Comparison of ENCODE assay signal across 16 cellular contexts in the genomic region with DNA sequence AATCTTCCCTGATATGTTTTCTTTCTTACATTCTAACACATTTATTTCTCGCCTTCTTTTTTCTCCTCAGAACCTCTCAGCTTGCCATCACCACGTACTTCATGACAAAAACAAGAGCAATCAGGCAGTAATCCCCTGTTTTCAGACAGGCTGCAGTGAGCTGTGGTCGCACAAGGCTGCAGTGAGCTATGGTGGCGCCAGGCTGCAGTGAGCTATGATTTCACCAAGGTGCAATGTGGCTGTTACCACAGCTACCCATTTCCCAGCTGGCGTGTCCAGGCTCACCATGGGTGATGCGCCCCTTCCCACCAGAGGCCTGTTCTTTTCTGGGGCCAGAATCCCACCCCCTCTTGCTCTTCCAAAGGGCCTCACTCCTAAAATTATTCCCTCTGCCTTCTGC. TPM values are rescaled to one million over a fixed set of nuclear protein-coding genes. Genes with fewer than 3 reads are reported as not detected.
DNase-seq lines count a peak whose midpoint lies in the region; ATAC-seq, FAIRE-seq and TF ChIP-seq lines count a peak whose summit lies in the region.
"Had no signal": no experiment of that assay in that cellular context is flagged by ENCODE, and none has a peak within 500 bp of the region (broad histone marks: within the 10 kb centered on the region; RNA-seq: fewer than 3 reads in every experiment).

No MANE protein-coding gene starts in this region.

- H3K36me3 ChIP-seq in H1 (ENCODE audit: control insufficient read depth in 2 of 4, insufficient read depth in 4 of 4, low read length in 3 of 4), result no peaks in the 10 kb centered on the region
- no peaks in the 10 kb centered on the region for H3K36me3 ChIP-seq in colonic mucosa
- H3K36me3 ChIP-seq: breast epithelium, uterus had no signal

- no peak overlapping the region for H3K23ac ChIP-seq in H1 (ENCODE audit: insufficient read length)

- no peaks in the 10 kb centered on the region for H3K4me1 ChIP-seq in H1 (replicated peaks in 1 of 4; ENCODE audit: control insufficient read depth in 3 of 4, insufficient read depth in 4 of 4, low read length in 3 of 4)
- no peaks in the 10 kb centered on the region for H3K4me1 ChIP-seq in colonic mucosa
- H3K4me1 ChIP-seq: uterus had no signal

- no peak overlapping the region for H4K5ac ChIP-seq in H1 (ENCODE audit: insufficient read length, low read depth, low read length)

- H3K14ac ChIP-seq in H1 (ENCODE audit: insufficient read length), result no peak overlapping the region

- H2BK12ac ChIP-seq in H1 (ENCODE audit: low read depth, low read length), result no peak overlapping the region

- TF ChIP-seq RAD21 in H1 (IDR thresholded peaks at IDR 0.05 in 1 of 2, conservative IDR thresholded peaks at IDR 0.05 in 1 of 2; ENCODE audit: low read depth in 2 of 2, low read length in 2 of 2), result no peak

- H3K9me3 ChIP-seq in H1 (ENCODE audit: insufficient read depth in 2 of 2, low read depth in 1 of 2, low read length in 1 of 2), result no peaks in the 10 kb centered on the region
- H3K9me3 ChIP-seq in colonic mucosa, result no peaks in the 10 kb centered on the region
- H3K9me3 ChIP-seq: breast epithelium, mucosa of descending colon, uterus had no signal

- no peak overlapping the region for H2BK20ac ChIP-seq in H1 (ENCODE audit: low read length)

- H3K9ac ChIP-seq in H1 (replicated peaks in 1 of 4; ENCODE audit: extremely low read depth in 1 of 4, low read depth in 3 of 4, low read length in 3 of 4), result no peak overlapping the region
- no peak overlapping the region for H3K9ac ChIP-seq in colonic mucosa (ENCODE audit: low read depth in 2 of 2, low read length in 2 of 2)

- H3K79me1 ChIP-seq in H1 (ENCODE audit: low read depth, low read length), result no peaks in the 10 kb centered on the region; the same call in 1 of the 2 replicates

- no peaks in the 10 kb centered on the region for H3K79me2 ChIP-seq in H1 (ENCODE audit: control insufficient read depth in 1 of 2, insufficient read depth in 2 of 2, low read length in 2 of 2)

- no peak overlapping the region for H2BK15ac ChIP-seq in H1 (ENCODE audit: low read length)

- no peak overlapping the region for H4K91ac ChIP-seq in H1 (replicated peaks; ENCODE audit: insufficient read length, low read length)

- H2BK5ac ChIP-seq in H1 (ENCODE audit: low read depth, low read length), result no peak overlapping the region

- POLR2A ChIA-PET in H1 (lab: Charles Lee; ENCODE audit: partially characterized antibody), result interaction anchor here (1.6 to 1.8 kb wide), 2 partner anchors 8 to 37 kb away, joined by 4 to 6 read pairs; partner anchors contain the start of genes ATRAID and SLC5A6

- TF ChIP-seq POLR2A in GM12892 (IDR thresholded peaks at IDR 0.05; ENCODE audit: low read depth, low read length), result no peak
- no peak for TF ChIP-seq POLR2A in H1 (IDR thresholded peaks at IDR 0.05; ENCODE audit: control extremely low read depth in 1 of 2, low read depth in 2 of 2, low read length in 2 of 2)

- H2AK5ac ChIP-seq in H1 (ENCODE audit: low read depth, low read length), result no peak overlapping the region

- H3K27me3 ChIP-seq in H1 (replicated peaks in 1 of 4; ENCODE audit: control insufficient read depth in 3 of 4, extremely low read depth in 1 of 4, insufficient read depth in 3 of 4, low read length in 3 of 4) (no peaks in the 10 kb centered on the region; a peak in 4 of 7 replicates), colonic mucosa (no peaks in the 10 kb centered on the region)
- H3K27me3 ChIP-seq: breast epithelium, uterus had no signal

- H2BK120ac ChIP-seq in H1 (replicated peaks; ENCODE audit: low read depth, low read length), result no peak overlapping the region

- H3K4ac ChIP-seq in H1 (replicated peaks; ENCODE audit: insufficient read length, low read depth, low read length), result no peak overlapping the region

- TF ChIP-seq EP300 in H1 (IDR thresholded peaks at IDR 0.05; ENCODE audit: borderline replicate concordance in 1 of 2, low read depth in 2 of 2, low read length in 2 of 2), result no peak

- no peak overlapping the region for H3K4me2 ChIP-seq in H1 (ENCODE audit: insufficient read depth in 1 of 2, low read depth in 2 of 2, low read length in 2 of 2)

- H4K8ac ChIP-seq in H1 (ENCODE audit: extremely low read depth, insufficient read depth, low read length), result no peak overlapping the region

- H3K4me3 ChIP-seq in H1 (ENCODE audit: extremely low read depth in 1 of 4, insufficient read depth in 2 of 4, low read depth in 3 of 4, low read length in 4 of 4) (no peak overlapping the region), colonic mucosa (no peak overlapping the region)
- H3K4me3 ChIP-seq: breast epithelium, mucosa of descending colon, uterus had no signal

- no peak overlapping the region for H3K56ac ChIP-seq in H1 (replicated peaks; ENCODE audit: insufficient read length, low read depth, low read length)

- H2AFZ ChIP-seq in H1 (ENCODE audit: low read length), result 0 out of 2 replicates have a peak overlapping the region, but pooled peaks have one; percentile 37

- CTCF ChIA-PET in H1 (lab: Charles Lee; ENCODE audit: partially characterized antibody), result interaction anchor here (0.9 to 5.0 kb wide), 8 partner anchors 10 to 108 kb away, joined by 3 to 26 read pairs (median 4); partner anchors contain the start of genes ABHD1, PREB and TRIM54

- WGBS in H1 (ENCODE audit: extremely low coverage in 1 of 2, insufficient coverage in 1 of 2, insufficient read length in 1 of 2, insufficient replicate concordance in 2 of 2, low coverage in 1 of 2, low lambda C conversion rate in 2 of 2, missing lambda C conversion rate in 1 of 2), 2 experiments, result 73 to 100% methylated on average over 1 to 6 of the region's 6 CpGs

- H3K27ac ChIP-seq in H1 (ENCODE audit: low read depth, low read length) (no peak overlapping the region), colonic mucosa (no peak overlapping the region)
- H3K27ac ChIP-seq: epithelial cell of prostate, uterus had no signal

- H3K23me2 ChIP-seq in H1 (ENCODE audit: low read depth, low read length), result no peaks in the 10 kb centered on the region; the same call in 1 of the 2 replicates

- H4K20me1 ChIP-seq in H1 (replicated peaks in 1 of 2; ENCODE audit: control insufficient read depth in 1 of 2, insufficient read depth in 2 of 2, low read length in 2 of 2), result no peaks in the 10 kb centered on the region

- no peak for ATAC-seq in HG02678 (IDR thresholded peaks at IDR 0.05; ENCODE audit: unreplicated experiment)
- ATAC-seq: activated CD8-positive, alpha-beta T cell treated with anti-CD3 and anti-CD28 coated beads for 36 hours; activated T-cell treated with anti-CD3 and anti-CD28 coated beads, Interleukin-2, amount 50 U/mL, for 72 hours; mucosa of descending colon had no signal

- no peak for TF ChIP-seq CTCF in H1 (IDR thresholded peaks at IDR 0.05; ENCODE audit: control extremely low read depth in 1 of 3, insufficient read depth in 1 of 3, low read depth in 1 of 3, low read length in 3 of 3)
- TF ChIP-seq CTCF in colonic mucosa (IDR thresholded peaks at IDR 0.05), result no peak

- DNase-seq in GM12892 (ENCODE audit: insufficient read length), result no peak
- peak; percentile 13 for DNase-seq in NCI-H69 (lab: John Stamatoyannopoulos, UW)
- no peak for DNase-seq in H1 (ENCODE audit: low read depth in 1 of 2, low spot score in 2 of 2)
- no peak for DNase-seq in colonic mucosa
- no peak for DNase-seq in glomerular visceral epithelial cell (ENCODE audit: extremely low spot score)
- DNase-seq: activated CD8-positive, alpha-beta T cell treated with anti-CD3 and anti-CD28 coated beads for 36 hours; activated T-cell treated with anti-CD3 and anti-CD28 coated beads, Interleukin-2, amount 50 U/mL, for 72 hours; DMS153; mucosa of descending colon; NCI-H1092; T-helper 1 cell; uterus had no signal

- FAIRE-seq in GM12892 (lab: Jason Lieb, UNC) (peak; percentile 46), H1 (lab: Jason Lieb, UNC) (no peak)
- FAIRE-seq: frontal cortex had no signal

- intact Hi-C loops in colonic mucosa (cut with DNase I), result no loop called here

- no peak overlapping the region for H3K18ac ChIP-seq in H1 (ENCODE audit: extremely low read depth, low read length)

RNA-seq across cellular contexts. Expression of gene TCF23, which starts 25.8 kb away (rescaled TPM):
- not detected for polyA plus RNA-seq in GM12892 (2012; ENCODE audit: missing spikeins)
- not detected in 2 replicates for total RNA-seq in H1 (2021; fragmentation: NEBNext Ultra II Directional; extraction: Animal tissue kit (Norgen Biotek cat#: 25700))
- polyA plus RNA-seq in H1 (2011; rRNA removed), result 0.02 TPM in 2 replicates
- 0.04 TPM for polyA plus RNA-seq in H1 (2011; cell fraction: cytosol; rRNA removed)
- polyA plus RNA-seq in H1 (2011; cell fraction: nucleus; rRNA removed), result 0.03 TPM
- polyA plus RNA-seq in H1 (2012, experiment 1 of 2), result 0.07 TPM in 1 of 4 replicates, not detected in the others
- polyA plus RNA-seq in H1 (2012, experiment 2 of 2), result not detected
- polyA plus RNA-seq in H1 (2013, experiment 1 of 2), result not detected
- under 0.01 TPM for polyA plus RNA-seq in H1 (2013, experiment 2 of 2)
- not detected in 2 replicates for polyA minus RNA-seq in H1 (2011; rRNA and poly(A)+ RNA removed)
- not detected for polyA minus RNA-seq in H1 (2011; cell fraction: cytosol; rRNA and poly(A)+ RNA removed)
- polyA minus RNA-seq in H1 (2011; cell fraction: nucleus; rRNA and poly(A)+ RNA removed), result not detected
- total RNA-seq in colonic mucosa, result under 1 TPM; 0.05 to 0.07 TPM
- total RNA-seq: activated CD8-positive, alpha-beta T cell treated with anti-CD3 and anti-CD28 coated beads for 36 hours; activated T-cell treated with anti-CD3 and anti-CD28 coated beads, Interleukin-2, amount 50 U/mL, for 72 hours; breast epithelium; frontal cortex had no signal

RNA-seq across cellular contexts. Expression of gene PRR30, which starts 35.4 kb away (rescaled TPM):
- not detected for polyA plus RNA-seq in GM12892 (2012; ENCODE audit: missing spikeins)
- not detected in 2 replicates for total RNA-seq in H1 (2021; fragmentation: NEBNext Ultra II Directional; extraction: Animal tissue kit (Norgen Biotek cat#: 25700))
- not detected in 2 replicates for polyA plus RNA-seq in H1 (2011; rRNA removed)
- not detected for polyA plus RNA-seq in H1 (2011; cell fraction: cytosol; rRNA removed)
- polyA plus RNA-seq in H1 (2011; cell fraction: nucleus; rRNA removed), result not detected
- not detected in 4 replicates for polyA plus RNA-seq in H1 (2012, experiment 1 of 2)
- not detected for polyA plus RNA-seq in H1 (2012, experiment 2 of 2)
- polyA plus RNA-seq in H1 (2013, experiment 1 of 2), result not detected
- not detected for polyA plus RNA-seq in H1 (2013, experiment 2 of 2)
- polyA minus RNA-seq in H1 (2011; rRNA and poly(A)+ RNA removed), result not detected in 2 replicates
- not detected for polyA minus RNA-seq in H1 (2011; cell fraction: cytosol; rRNA and poly(A)+ RNA removed)
- not detected for polyA minus RNA-seq in H1 (2011; cell fraction: nucleus; rRNA and poly(A)+ RNA removed)
- total RNA-seq in colonic mucosa, result not detected
- total RNA-seq: activated CD8-positive, alpha-beta T cell treated with anti-CD3 and anti-CD28 coated beads for 36 hours; activated T-cell treated with anti-CD3 and anti-CD28 coated beads, Interleukin-2, amount 50 U/mL, for 72 hours; breast epithelium; frontal cortex; mucosa of descending colon; uterus had no signal

RNA-seq across cellular contexts. Expression of gene ATRAID, which starts 37.2 kb away (rescaled TPM):
- 101 TPM for polyA plus RNA-seq in GM12892 (2012; ENCODE audit: missing spikeins)
- 103 and 109 TPM in 2 replicates for total RNA-seq in H1 (2021; fragmentation: NEBNext Ultra II Directional; extraction: Animal tissue kit (Norgen Biotek cat#: 25700))
- polyA plus RNA-seq in H1 (2011; rRNA removed), result 242 and 280 TPM in 2 replicates
- 239 TPM for polyA plus RNA-seq in H1 (2011; cell fraction: cytosol; rRNA removed)
- 171 TPM for polyA plus RNA-seq in H1 (2011; cell fraction: nucleus; rRNA removed)
- polyA plus RNA-seq in H1 (2012, experiment 1 of 2), result 122 to 150 TPM (median 141 TPM) in 4 replicates
- polyA plus RNA-seq in H1 (2012, experiment 2 of 2), result 226 TPM
- polyA plus RNA-seq in H1 (2013, experiment 1 of 2), result 210 TPM
- polyA plus RNA-seq in H1 (2013, experiment 2 of 2), result 231 TPM
- 88.7 and 110 TPM in 2 replicates for polyA minus RNA-seq in H1 (2011; rRNA and poly(A)+ RNA removed)
- 60.9 TPM for polyA minus RNA-seq in H1 (2011; cell fraction: cytosol; rRNA and poly(A)+ RNA removed)
- polyA minus RNA-seq in H1 (2011; cell fraction: nucleus; rRNA and poly(A)+ RNA removed), result 80.4 TPM
- 10 to 100 TPM; 80.7 to 83.4 TPM for total RNA-seq in colonic mucosa

RNA-seq across cellular contexts. Expression of gene SLC5A6, which starts 37.4 kb away (rescaled TPM):
- polyA plus RNA-seq in GM12892 (2012; ENCODE audit: missing spikeins), result 32.4 TPM
- 118 and 123 TPM in 2 replicates for total RNA-seq in H1 (2021; fragmentation: NEBNext Ultra II Directional; extraction: Animal tissue kit (Norgen Biotek cat#: 25700))
- 183 and 329 TPM in 2 replicates for polyA plus RNA-seq in H1 (2011; rRNA removed)
- polyA plus RNA-seq in H1 (2011; cell fraction: cytosol; rRNA removed), result 173 TPM
- polyA plus RNA-seq in H1 (2011; cell fraction: nucleus; rRNA removed), result 696 TPM
- polyA plus RNA-seq in H1 (2012, experiment 1 of 2), result 96.2 to 130 TPM (median 121 TPM) in 4 replicates
- 111 TPM for polyA plus RNA-seq in H1 (2012, experiment 2 of 2)
- 114 TPM for polyA plus RNA-seq in H1 (2013, experiment 1 of 2)
- polyA plus RNA-seq in H1 (2013, experiment 2 of 2), result 115 TPM
- polyA minus RNA-seq in H1 (2011; rRNA and poly(A)+ RNA removed), result 238 and 245 TPM in 2 replicates
- polyA minus RNA-seq in H1 (2011; cell fraction: cytosol; rRNA and poly(A)+ RNA removed), result 75.1 TPM
- 149 TPM for polyA minus RNA-seq in H1 (2011; cell fraction: nucleus; rRNA and poly(A)+ RNA removed)
- 10 to 100 TPM; 19.4 to 57.5 TPM for total RNA-seq in colonic mucosa

RNA-seq across cellular contexts. Expression of gene PREB, which starts 40.2 kb away (rescaled TPM):
- 27.1 TPM for polyA plus RNA-seq in GM12892 (2012; ENCODE audit: missing spikeins)
- total RNA-seq in H1 (2021; fragmentation: NEBNext Ultra II Directional; extraction: Animal tissue kit (Norgen Biotek cat#: 25700)), result 51.2 and 54.1 TPM in 2 replicates
- polyA plus RNA-seq in H1 (2011; rRNA removed), result 72.2 and 74.4 TPM in 2 replicates
- polyA plus RNA-seq in H1 (2011; cell fraction: cytosol; rRNA removed), result 71.6 TPM
- 92.0 TPM for polyA plus RNA-seq in H1 (2011; cell fraction: nucleus; rRNA removed)
- 36.7 to 55.6 TPM (median 49.3 TPM) in 4 replicates for polyA plus RNA-seq in H1 (2012, experiment 1 of 2)
- polyA plus RNA-seq in H1 (2012, experiment 2 of 2), result 69.2 TPM
- 37.6 TPM for polyA plus RNA-seq in H1 (2013, experiment 1 of 2)
- polyA plus RNA-seq in H1 (2013, experiment 2 of 2), result 36.8 TPM
- 87.7 and 101 TPM in 2 replicates for polyA minus RNA-seq in H1 (2011; rRNA and poly(A)+ RNA removed)
- 21.7 TPM for polyA minus RNA-seq in H1 (2011; cell fraction: cytosol; rRNA and poly(A)+ RNA removed)
- 27.5 TPM for polyA minus RNA-seq in H1 (2011; cell fraction: nucleus; rRNA and poly(A)+ RNA removed)
- total RNA-seq in colonic mucosa, result 10 to 100 TPM; 42.7 to 72.1 TPM
